In genomic region chr15:67884009-67884408, GRCh38 we compare ENCODE assay signal across 9 cellular contexts. TPM values are rescaled to one million over a fixed set of nuclear protein-coding genes. Genes with fewer than 3 reads are reported as not detected.
DNase-seq lines count a peak whose midpoint lies in the region; ATAC-seq and TF ChIP-seq lines count a peak whose summit lies in the region.
"Had no signal": no experiment of that assay in that cellular context is flagged by ENCODE, and none has a peak within 500 bp of the region (broad histone marks: within the 10 kb centered on the region; RNA-seq: fewer than 3 reads in every experiment).

No MANE protein-coding gene starts in this region.

- no peak overlapping the region for H3K4me3 ChIP-seq in CD4-positive, CD25-positive, alpha-beta regulatory T cell (ENCODE audit: low read depth, low read length)
- H3K4me3 ChIP-seq in MM.1S (ENCODE audit: low read length) (no peak overlapping the region), neural progenitor cell (peak overlapping the region; percentile 35), MG63 (no peak overlapping the region; the same call in 1 of the 2 replicates)
- H3K4me3 ChIP-seq in effector memory CD4-positive, alpha-beta T cell (ENCODE audit: insufficient read depth, low read depth, low read length, poor library complexity, severe bottlenecking), result peak overlapping the region; percentile 49

- H3K4me3 Mint-ChIP-seq in CD4-positive, CD25-positive, alpha-beta regulatory T cell, result peak overlapping the region in 3 of 4 donors; percentile 72 to 78 (median 72)
- peak overlapping the region; percentile 23 for H3K4me3 Mint-ChIP-seq in neural progenitor cell

- no peak for TF ChIP-seq CTCF in MM.1S (IDR thresholded peaks at IDR 0.05; ENCODE audit: low read length)
- TF ChIP-seq CTCF in neural progenitor cell (IDR thresholded peaks at IDR 0.05), result no peak

- no peak overlapping the region for H3K27ac Mint-ChIP-seq in CD4-positive, CD25-positive, alpha-beta regulatory T cell
- H3K27ac Mint-ChIP-seq in neural progenitor cell, result peak overlapping the region; percentile 34

- no peak overlapping the region for H3K27ac ChIP-seq in CD4-positive, CD25-positive, alpha-beta regulatory T cell (ENCODE audit: insufficient read depth, low read length, poor library complexity, severe bottlenecking)
- H3K27ac ChIP-seq in MM.1S (ENCODE audit: low read length), result no peak overlapping the region
- H3K27ac ChIP-seq in effector memory CD4-positive, alpha-beta T cell (ENCODE audit: insufficient read depth, low read length, poor library complexity, severe bottlenecking), result no peak overlapping the region
- no peak overlapping the region for H3K27ac ChIP-seq in neural progenitor cell

- H3K4me1 Mint-ChIP-seq in CD4-positive, CD25-positive, alpha-beta regulatory T cell, result peaks cover 0 to 15% (median 2%) of the 10 kb centered on the region in 4 donors
- H3K4me1 Mint-ChIP-seq in neural progenitor cell, result peaks cover 50% of the 10 kb centered on the region

- no peaks in the 10 kb centered on the region for H3K9me2 ChIP-seq in MM.1S (replicated peaks; ENCODE audit: insufficient read depth, low read length)

- no peak overlapping the region for H3K9ac ChIP-seq in MM.1S (ENCODE audit: low read length)
- no peak overlapping the region for H3K9ac ChIP-seq in neural progenitor cell

- no peak for DNase-seq in CD4-positive, CD25-positive, alpha-beta regulatory T cell
- no peak for DNase-seq in MM.1S
- DNase-seq in effector memory CD4-positive, alpha-beta T cell, result no peak
- no peak for DNase-seq in neural progenitor cell (ENCODE audit: low spot score)
- DNase-seq in NCI-H524 (lab: John Stamatoyannopoulos, UW), result no peak
- DNase-seq in COLO668 (lab: John Stamatoyannopoulos, UW; ENCODE audit: unreplicated experiment), result no peak
- DNase-seq in MG63, result no peak
- DNase-seq: NCI-H2081 had no signal

- peaks cover 0 to 1% (median 0%) of the 10 kb centered on the region in 7 donors for H3K9me3 Mint-ChIP-seq in CD4-positive, CD25-positive, alpha-beta regulatory T cell
- peaks cover 4% of the 10 kb centered on the region for H3K9me3 Mint-ChIP-seq in neural progenitor cell

- H3K4me2 ChIP-seq in MM.1S (ENCODE audit: low read depth, low read length) (peak overlapping the region; percentile 75; the same call in 1 of the 2 replicates), neural progenitor cell (peak overlapping the region; percentile 71)

- no peaks in the 10 kb centered on the region for H3K9me3 ChIP-seq in CD4-positive, CD25-positive, alpha-beta regulatory T cell (ENCODE audit: control insufficient read depth in 2 of 2, low read length in 2 of 2)
- H3K9me3 ChIP-seq in MM.1S (replicated peaks; ENCODE audit: insufficient read depth, low read length), result no peaks in the 10 kb centered on the region
- H3K9me3 ChIP-seq in effector memory CD4-positive, alpha-beta T cell (ENCODE audit: control insufficient read depth, low read length), result no peaks in the 10 kb centered on the region
- no peaks in the 10 kb centered on the region for H3K9me3 ChIP-seq in neural progenitor cell (ENCODE audit: low read depth)
- no peaks in the 10 kb centered on the region for H3K9me3 ChIP-seq in MG63

- H3K79me2 ChIP-seq in MM.1S (ENCODE audit: low read length), result no peaks in the 10 kb centered on the region
- no peaks in the 10 kb centered on the region for H3K79me2 ChIP-seq in neural progenitor cell (ENCODE audit: low read depth)

- H2AFZ ChIP-seq in MM.1S (ENCODE audit: low read length), result peak overlapping the region; percentile 80
- no peak overlapping the region for H2AFZ ChIP-seq in neural progenitor cell (replicated peaks)

- H3K36me3 ChIP-seq in CD4-positive, CD25-positive, alpha-beta regulatory T cell (ENCODE audit: control insufficient read depth, insufficient read depth, low read length), result no peaks in the 10 kb centered on the region
- H3K36me3 ChIP-seq in MM.1S (replicated peaks; ENCODE audit: insufficient read depth, low read length) (no peaks in the 10 kb centered on the region), neural progenitor cell (no peaks in the 10 kb centered on the region), MG63 (no peaks in the 10 kb centered on the region)
- H3K36me3 ChIP-seq in effector memory CD4-positive, alpha-beta T cell (ENCODE audit: control insufficient read depth, insufficient read depth, low read length), result no peaks in the 10 kb centered on the region

- H3K27me3 ChIP-seq in CD4-positive, CD25-positive, alpha-beta regulatory T cell (ENCODE audit: control insufficient read depth, insufficient read depth, low read length), result peaks cover 30% of the 10 kb centered on the region
- H3K27me3 ChIP-seq in MM.1S (replicated peaks; ENCODE audit: insufficient read depth, low read length) (no peaks in the 10 kb centered on the region), neural progenitor cell (peaks cover 8% of the 10 kb centered on the region), MG63 (no peaks in the 10 kb centered on the region)
- peaks cover 12% of the 10 kb centered on the region for H3K27me3 ChIP-seq in effector memory CD4-positive, alpha-beta T cell (replicated peaks; ENCODE audit: control insufficient read depth, insufficient read depth, low read length, poor library complexity, severe bottlenecking)

- peaks cover 60% of the 10 kb centered on the region for H3K27me3 Mint-ChIP-seq in CD4-positive, CD25-positive, alpha-beta regulatory T cell
- peaks cover 6% of the 10 kb centered on the region for H3K27me3 Mint-ChIP-seq in neural progenitor cell (ENCODE audit: insufficient read depth, low read depth)

- H3K4me1 ChIP-seq in CD4-positive, CD25-positive, alpha-beta regulatory T cell (ENCODE audit: control insufficient read depth, insufficient read depth, low read length, poor library complexity, severe bottlenecking), result peaks cover 11% of the 10 kb centered on the region
- no peaks in the 10 kb centered on the region for H3K4me1 ChIP-seq in MM.1S (ENCODE audit: low read length)
- peaks cover 3% of the 10 kb centered on the region for H3K4me1 ChIP-seq in effector memory CD4-positive, alpha-beta T cell (ENCODE audit: control insufficient read depth, insufficient read depth, low read length, poor library complexity, severe bottlenecking)
- H3K4me1 ChIP-seq in neural progenitor cell, result peaks cover 24% of the 10 kb centered on the region

- H4K20me1 ChIP-seq in MM.1S (ENCODE audit: insufficient read depth, low read length) (no peaks in the 10 kb centered on the region), neural progenitor cell (ENCODE audit: low read depth) (no peaks in the 10 kb centered on the region)

- no peaks in the 10 kb centered on the region for H3K36me3 Mint-ChIP-seq in CD4-positive, CD25-positive, alpha-beta regulatory T cell
- no peaks in the 10 kb centered on the region for H3K36me3 Mint-ChIP-seq in neural progenitor cell

- no peak for ATAC-seq in CD4-positive, CD25-positive, alpha-beta regulatory T cell (ENCODE audit: low read depth in 2 of 2)
- no peak for ATAC-seq in HG02973 (IDR thresholded peaks at IDR 0.05; ENCODE audit: unreplicated experiment)

- H3F3A ChIP-seq in MM.1S (ENCODE audit: insufficient read depth, low read length) (0 out of 2 replicates have a peak, but pooled peaks cover 3% of the 10 kb centered on the region), neural progenitor cell (ENCODE audit: low read depth) (peaks cover 15% of the 10 kb centered on the region)

RNA-seq across cellular contexts. Expression of gene RNU6-1, which starts 44.2 kb away (rescaled TPM):
- total RNA-seq in CD4-positive, CD25-positive, alpha-beta regulatory T cell, result not detected
- not detected for polyA plus RNA-seq in CD4-positive, CD25-positive, alpha-beta regulatory T cell
- total RNA-seq in neural progenitor cell (ENCODE audit: low replicate concordance), result not detected in 2 replicates
- not detected in 2 replicates for total RNA-seq in MG63 (2014; rRNA removed; shearing (Covaris generic); ENCODE audit: low replicate concordance)

RNA-seq across cellular contexts. Expression of gene SKOR1, which starts 58.7 kb away (rescaled TPM):
- total RNA-seq in CD4-positive, CD25-positive, alpha-beta regulatory T cell, result 2.5 TPM
- not detected for polyA plus RNA-seq in CD4-positive, CD25-positive, alpha-beta regulatory T cell
- total RNA-seq in neural progenitor cell (ENCODE audit: low replicate concordance), result 0.09 and 0.51 TPM in 2 replicates
- total RNA-seq in MG63 (2014; rRNA removed; shearing (Covaris generic); ENCODE audit: low replicate concordance), result not detected in 2 replicates

Comparison
In these comparisons a context has a peak if more than half of its experiments do, and no peak if none do; other contexts are left out.
1. H3K4me3 ChIP-seq: peak in effector memory CD4-positive, alpha-beta T cell (single experiment) and neural progenitor cell (single experiment); none in CD4-positive, CD25-positive, alpha-beta regulatory T cell (single experiment), MM.1S (single experiment) and MG63 (single experiment).